10 cellular contexts compared by ENCODE assay signal in the genomic region with DNA sequence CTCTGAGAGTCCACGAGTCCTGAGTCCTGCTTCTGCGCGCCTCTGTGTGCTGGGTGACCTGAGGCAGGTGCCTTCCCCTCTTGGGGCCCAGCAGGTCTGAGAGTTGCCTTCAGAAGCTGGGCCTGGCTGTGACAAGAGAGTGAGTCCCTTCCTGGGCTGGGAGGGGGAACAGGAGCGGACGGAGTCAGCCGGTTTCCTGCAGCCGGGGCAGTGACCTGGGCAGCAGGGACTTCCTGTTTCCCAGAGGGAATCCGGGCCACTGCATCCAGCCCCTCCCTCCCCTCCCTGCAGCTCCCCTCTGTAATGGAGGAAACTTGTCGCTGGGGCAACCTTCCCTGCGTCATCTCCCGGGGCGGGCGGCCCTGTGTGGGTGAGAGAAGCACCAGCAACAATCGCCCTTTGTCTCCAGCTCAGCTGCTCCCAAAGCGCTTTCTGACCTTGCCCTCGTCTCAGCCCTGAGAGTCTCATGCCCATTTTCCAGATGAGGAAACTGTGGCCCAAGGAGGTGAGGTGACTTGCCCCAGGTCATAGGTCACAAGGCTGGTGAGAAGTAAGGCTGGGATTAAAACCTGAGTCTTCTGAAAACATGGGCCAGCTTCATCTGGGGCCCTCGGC.
A peak's percentile ranks its signal among the peaks of the same experiment; 100 is the strongest.
DNase-seq lines count a peak whose midpoint lies in the region; TF ChIP-seq lines count a peak whose summit lies in the region.
"Had no signal": no experiment of that assay in that cellular context is flagged by ENCODE, and none has a peak within 500 bp of the region (broad histone marks: within the 10 kb centered on the region; RNA-seq: fewer than 3 reads in every experiment).

No MANE protein-coding gene starts in this region.

- peaks cover 59% of the 10 kb centered on the region for H3K4me1 Mint-ChIP-seq in nephron progenitor cell
- H3K4me1 Mint-ChIP-seq: CD4-positive, alpha-beta memory T cell had no signal

- no peak overlapping the region for H3K4me3 Mint-ChIP-seq in nephron progenitor cell
- H3K4me3 Mint-ChIP-seq: CD4-positive, alpha-beta memory T cell; T-cell had no signal

- H3K4me3 ChIP-seq in NT2/D1 (ENCODE audit: insufficient read length, low read depth) (no peak overlapping the region), fibroblast of villous mesenchyme (ENCODE audit: low read depth, low read length) (no peak overlapping the region), vagina (no peak overlapping the region)

- H3K9ac ChIP-seq in NT2/D1 (ENCODE audit: insufficient read length, low read depth) = peak overlapping the region; percentile 54

- TF ChIP-seq POLR2A in vagina (IDR thresholded peaks at IDR 0.05) = no peak

- H3K9me3 Mint-ChIP-seq in nephron progenitor cell = no peaks in the 10 kb centered on the region
- H3K9me3 Mint-ChIP-seq: T-cell had no signal

- TF ChIP-seq CTCF in fibroblast of villous mesenchyme (IDR thresholded peaks at IDR 0.05; ENCODE audit: insufficient read depth, low read depth, low read length) = no peak
- TF ChIP-seq CTCF in nephron progenitor cell (IDR thresholded peaks at IDR 0.05) = no peak
- no peak for TF ChIP-seq CTCF in vagina (IDR thresholded peaks at IDR 0.05)

- peaks cover 51% of the 10 kb centered on the region for H3K4me1 ChIP-seq in NT2/D1 (ENCODE audit: insufficient read depth, insufficient read length)
- no peaks in the 10 kb centered on the region for H3K4me1 ChIP-seq in vagina

- H3K9me3 ChIP-seq in NT2/D1 (ENCODE audit: insufficient read depth, low read length) (no peaks in the 10 kb centered on the region), vagina (no peaks in the 10 kb centered on the region)

- peaks cover 25% of the 10 kb centered on the region for H3K27me3 Mint-ChIP-seq in nephron progenitor cell (ENCODE audit: low read depth, poor library complexity)

- no peak overlapping the region for H3K27ac ChIP-seq in vagina

- peak overlapping the region; percentile 45 for H3K27ac Mint-ChIP-seq in nephron progenitor cell
- H3K27ac Mint-ChIP-seq: T-cell had no signal

- intact Hi-C loops in vagina (cut with DNase I) = no loop called here

- H3K27me3 ChIP-seq in NT2/D1 (ENCODE audit: insufficient read depth, insufficient read length) (peaks cover 3% of the 10 kb centered on the region), vagina (no peaks in the 10 kb centered on the region)

- DNase-seq in Ammon's horn (ENCODE audit: low spot score) = peak; percentile 92
- no peak for DNase-seq in NT2/D1 (ENCODE audit: low read depth, low spot score)
- peak; percentile 35 for DNase-seq in fibroblast of villous mesenchyme (ENCODE audit: low read depth)
- DNase-seq in nephron progenitor cell = peak; percentile 60
- DNase-seq in vagina (ENCODE audit: extremely low spot score in 2 of 2) = no peak
- no peak for DNase-seq in AG20443 (ENCODE audit: low spot score)
- DNase-seq in NCI-H2029 (lab: John Stamatoyannopoulos, UW) = no peak
- DNase-seq in DMS 273 treated with DMSO at 0.1 percent for 48 hours (lab: John Stamatoyannopoulos, UW) = no peak
- DNase-seq: CD4-positive, alpha-beta memory T cell had no signal

- no peaks in the 10 kb centered on the region for H3K36me3 ChIP-seq in NT2/D1 (ENCODE audit: insufficient read depth, insufficient read length, low read length)
- no peaks in the 10 kb centered on the region for H3K36me3 ChIP-seq in vagina

- no peaks in the 10 kb centered on the region for H3K36me3 Mint-ChIP-seq in nephron progenitor cell (ENCODE audit: low read depth)
- H3K36me3 Mint-ChIP-seq: CD4-positive, alpha-beta memory T cell; T-cell had no signal

Comparison
In these comparisons a context has a peak if more than half of its experiments do, and no peak if none do; other contexts are left out.
1. DNase-seq: peak in Ammon's horn (single experiment), fibroblast of villous mesenchyme (single experiment) and nephron progenitor cell (single experiment); none in NT2/D1 (single experiment), vagina (0 of 2), AG20443 (single experiment), NCI-H2029 (single experiment) and DMS 273 treated with DMSO at 0.1 percent for 48 hours (single experiment).